8 cellular contexts compared by ENCODE assay signal in genomic region chr1:1614204-1614953, GRCh38. TPM values are rescaled to one million over a fixed set of nuclear protein-coding genes. Genes with fewer than 3 reads are reported as not detected.
A peak's percentile ranks its signal among the peaks of the same experiment; 100 is the strongest.
DNase-seq lines count a peak whose midpoint lies in the region; ATAC-seq, FAIRE-seq and TF ChIP-seq lines count a peak whose summit lies in the region.

No MANE protein-coding gene starts in this region.

- peak overlapping the region in 1 of 2 donors; percentile 77 for H3K9ac ChIP-seq in kidney (ENCODE audit: low read length in 2 of 2)

- H3K36me3 Mint-ChIP-seq in T-cell, result peaks cover 4% of the 10 kb centered on the region

- CTCF ChIA-PET in T-cell (lab: Charles Lee), result interaction anchor here (0.6 to 1.0 kb wide), 6 partner anchors 15 to 277 kb away, joined by 3 to 6 read pairs (median 4); no protein-coding TSS in a partner anchor

- TF ChIP-seq CTCF in breast epithelium (IDR thresholded peaks at IDR 0.05) (no peak), kidney (IDR thresholded peaks at IDR 0.05; ENCODE audit: borderline replicate concordance, extremely low read depth, insufficient read depth) (no peak)

- H3K4me3 Mint-ChIP-seq in T-cell, result peak overlapping the region; percentile 90 to 95 (median 92)

- no peaks in the 10 kb centered on the region for H3K9me3 Mint-ChIP-seq in T-cell

- H3K27ac Mint-ChIP-seq in T-cell, result peak overlapping the region; percentile 94 to 98

- peak overlapping the region; percentile 75 to 97 (median 96) for H3K4me3 ChIP-seq in breast epithelium
- H3K4me3 ChIP-seq in kidney (ENCODE audit: low read length in 2 of 2), result peak overlapping the region; percentile 85

- no peaks in the 10 kb centered on the region for H3K27me3 ChIP-seq in breast epithelium

- FAIRE-seq in kidney (lab: Jason Lieb, UNC), result no peak

- peak; percentile 43 for DNase-seq in activated CD4-positive, CD25-positive, alpha-beta regulatory T cell treated with anti-CD3 and anti-CD28 coated beads, Interleukin-2, amount 50 U/mL, for 72 hours
- DNase-seq in activated CD4-positive, CD25-positive, alpha-beta regulatory T cell (lab: John Stamatoyannopoulos, UW), result no peak
- DNase-seq in T-cell (peak; percentile 35 to 84 (median 68)), breast epithelium (ENCODE audit: low spot score in 2 of 2) (no peak), kidney (peak; percentile 72)
- DNase-seq in stimulated activated CD4-positive, alpha-beta T cell treated with anti-CD3 and anti-CD28 coated beads, Interleukin-15, amount 100 ng/mL, for 48 hours (ENCODE audit: low read depth in 2 of 2), result peak; percentile 40 to 51

- intact Hi-C loops in breast epithelium (cut with DNase I; ENCODE audit: low total_unique reads), result no loop called here
- intact Hi-C loops in kidney (cut with DNase I), result no loop called here

- POLR2A ChIA-PET in T-cell (lab: Charles Lee), result interaction anchor here (0.6 to 2.4 kb wide), 6 partner anchors 15 to 338 kb away, joined by 3 to 16 read pairs (median 3); no protein-coding TSS in a partner anchor

- H3K27ac ChIP-seq in breast epithelium (peak overlapping the region; percentile 96 to 100), kidney (ENCODE audit: low read depth in 2 of 2, low read length in 2 of 2) (no peak overlapping the region)

- ATAC-seq in T-cell (replicated peaks in 1 of 4) (peak; percentile 5 to 22 (median 6)), GM21825 (IDR thresholded peaks at IDR 0.05; ENCODE audit: unreplicated experiment) (no peak), HG03097 (IDR thresholded peaks at IDR 0.05; ENCODE audit: low FRiP score, unreplicated experiment) (no peak)

- peaks cover 28 to 34% (median 29%) of the 10 kb centered on the region in 3 donors for H3K4me1 Mint-ChIP-seq in T-cell

- H3K4me1 ChIP-seq in breast epithelium (peaks cover 14 to 19% of the 10 kb centered on the region in 2 donors), kidney (ENCODE audit: control insufficient read depth in 1 of 2, insufficient read depth in 1 of 2, low read depth in 1 of 2, low read length in 2 of 2) (peaks cover 10 to 25% of the 10 kb centered on the region in 2 donors)

- H3K9me3 ChIP-seq in breast epithelium, result no peaks in the 10 kb centered on the region
- H3K9me3 ChIP-seq in kidney (ENCODE audit: control insufficient read depth in 1 of 2, low read length in 2 of 2), result no peaks in the 10 kb centered on the region

- H3K36me3 ChIP-seq in breast epithelium (no peaks in the 10 kb centered on the region), kidney (ENCODE audit: control insufficient read depth in 1 of 2, insufficient read depth in 2 of 2, low read length in 2 of 2) (peaks cover 0 to 6% of the 10 kb centered on the region in 2 donors)

- TF ChIP-seq POLR2A in breast epithelium (IDR thresholded peaks at IDR 0.05), result no peak

- H3K27me3 Mint-ChIP-seq in T-cell, result no peaks in the 10 kb centered on the region

RNA-seq across cellular contexts. Expression of gene MIB2, which starts 0.9 kb away (rescaled TPM):
- 100 to 1,000 TPM in 3 of 5 donors, 10 to 100 TPM in 2; 68.9 to 105 (median 103) TPM for total RNA-seq in T-cell
- total RNA-seq in breast epithelium, result 10 to 100 TPM; 32.0 to 69.5 (median 48.9) TPM
- 61.6 TPM for total RNA-seq in kidney
- 35.6 TPM for polyA plus RNA-seq in kidney (ENCODE audit: insufficient read depth, low read depth, low replicate concordance)

RNA-seq across cellular contexts. Expression of gene FNDC10, which starts 14.4 kb away (rescaled TPM):
- total RNA-seq in T-cell (1 to 10 TPM; 2.1 to 6.3 (median 5.9) TPM), breast epithelium (1 to 10 TPM in 1 of 3 donors, under 1 TPM in 2; 0.48 to 2.9 (median 0.98) TPM), kidney (2.6 TPM)
- polyA plus RNA-seq in kidney (ENCODE audit: insufficient read depth, low read depth, low replicate concordance), result 18.2 TPM

RNA-seq across cellular contexts. Expression of gene MMP23B, which starts 17.6 kb away (rescaled TPM):
- total RNA-seq in T-cell (10 to 100 TPM in 1 of 5 donors, 1 to 10 TPM in 4; 4.8 to 11.2 (median 6.8) TPM), breast epithelium (10 to 100 TPM in 1 of 3 donors, 1 to 10 TPM in 2; 2.7 to 15.5 (median 7.5) TPM), kidney (7.1 TPM)
- 4.0 TPM for polyA plus RNA-seq in kidney (ENCODE audit: insufficient read depth, low read depth, low replicate concordance)

RNA-seq across cellular contexts. Expression of gene SSU72, which starts 39.7 kb away (rescaled TPM):
- 100 to 1,000 TPM; 112 to 135 (median 134) TPM for total RNA-seq in T-cell
- total RNA-seq in breast epithelium, result 100 to 1,000 TPM; 100 to 125 (median 114) TPM
- 102 TPM for total RNA-seq in kidney
- 143 TPM for polyA plus RNA-seq in kidney (ENCODE audit: insufficient read depth, low read depth, low replicate concordance)

RNA-seq across cellular contexts. Expression of gene CDK11B, which starts 44.4 kb away (rescaled TPM):
- total RNA-seq in T-cell, result 10 to 100 TPM; 38.0 to 54.3 (median 43.7) TPM
- 10 to 100 TPM; 17.4 to 30.3 (median 26.2) TPM for total RNA-seq in breast epithelium
- 24.0 TPM for total RNA-seq in kidney
- polyA plus RNA-seq in kidney (ENCODE audit: insufficient read depth, low read depth, low replicate concordance), result 13.9 TPM

Comparison
In these comparisons a context has a peak if more than half of its experiments do, and no peak if none do; other contexts are left out.
1. DNase-seq: peak in activated CD4-positive, CD25-positive, alpha-beta regulatory T cell treated with anti-CD3 and anti-CD28 coated beads, Interleukin-2, amount 50 U/mL, for 72 hours (single experiment), T-cell (34 of 34), kidney (single experiment) and stimulated activated CD4-positive, alpha-beta T cell treated with anti-CD3 and anti-CD28 coated beads, Interleukin-15, amount 100 ng/mL, for 48 hours (2 of 2); none in activated CD4-positive, CD25-positive, alpha-beta regulatory T cell (0 of 4) and breast epithelium (0 of 2).
2. ATAC-seq: peak in T-cell (4 of 4); none in GM21825 (single experiment) and HG03097 (single experiment).
3. H3K27ac ChIP-seq: peak in breast epithelium (2 of 2); none in kidney (0 of 2).